20 cellular contexts compared by ENCODE assay signal in genomic region chr2:23828986-23829385, GRCh38.
DNase-seq lines count a peak whose midpoint lies in the region; ATAC-seq and TF ChIP-seq lines count a peak whose summit lies in the region.
"Had no signal": no experiment of that assay in that cellular context is flagged by ENCODE, and none has a peak within 500 bp of the region (broad histone marks: within the 10 kb centered on the region; RNA-seq: fewer than 3 reads in every experiment).

No MANE protein-coding gene starts in this region.

- WGBS in SK-N-SH (ENCODE audit: low lambda C conversion rate) = 89% methylated on average over 1 of the region's 1 CpG
- WGBS in IMR-90 (ENCODE audit: extremely low coverage in 2 of 2, insufficient read length in 1 of 2), 2 experiments = no CpG with 5 or more reads among the region's 1 CpG
- WGBS in mesendoderm (ENCODE audit: extremely low coverage, insufficient coverage, low lambda C conversion rate) = 100% methylated on average over 1 of the region's 1 CpG

- DNase-seq in SK-N-SH = no peak
- DNase-seq in IMR-90 = peak; percentile 11
- DNase-seq in choroid plexus epithelial cell (ENCODE audit: low read depth) = peak; percentile 57
- no peak for DNase-seq in osteocyte (ENCODE audit: extremely low spot score, unreplicated experiment)
- no peak for DNase-seq in NCI-H2029 (lab: John Stamatoyannopoulos, UW)
- no peak for DNase-seq in mesendoderm
- DNase-seq: 8988T; CD8-positive, alpha-beta T cell; DND-41; GOT3; MM.1S; NCI-H1930; NCI-H2171 treated with DMSO at 0.1 percent for 48 hours; NCI-H510A; RPMI8226; SJCRH30 had no signal

- no peak overlapping the region for H2BK5ac ChIP-seq in IMR-90 (ENCODE audit: low read depth, low read length, poor library complexity, severe bottlenecking)
- H2BK5ac ChIP-seq in mesendoderm (ENCODE audit: low read length) = no peak overlapping the region

- H3K4me2 ChIP-seq in SK-N-SH (no peak overlapping the region), IMR-90 (ENCODE audit: low read depth, low read length) (no peak overlapping the region), mesendoderm (ENCODE audit: low read length) (no peak overlapping the region)
- H3K4me2 ChIP-seq: KMS-11 had no signal

- H3K4me1 Mint-ChIP-seq in osteocyte (ENCODE audit: unreplicated experiment) = peaks cover 22% of the 10 kb centered on the region
- H3K4me1 Mint-ChIP-seq: B cell had no signal

- H3K79me2 ChIP-seq in SK-N-SH (ENCODE audit: insufficient read depth) = no peaks in the 10 kb centered on the region
- no peaks in the 10 kb centered on the region for H3K79me2 ChIP-seq in mesendoderm (ENCODE audit: control insufficient read depth, insufficient read depth, low read length)

- H3K27me3 ChIP-seq in SK-N-SH (ENCODE audit: insufficient read depth) (no peaks in the 10 kb centered on the region), IMR-90 (ENCODE audit: control insufficient read depth, insufficient read depth, low read length) (no peaks in the 10 kb centered on the region), mesendoderm (ENCODE audit: insufficient read depth, low read length, poor library complexity) (no peaks in the 10 kb centered on the region)
- H3K27me3 ChIP-seq: SJCRH30 had no signal

- H2AFZ ChIP-seq in SK-N-SH (ENCODE audit: low read depth) = no peak overlapping the region
- no peak overlapping the region for H2AFZ ChIP-seq in IMR-90 (replicated peaks; ENCODE audit: low read length, poor library complexity)

- no peaks in the 10 kb centered on the region for H3K9me2 ChIP-seq in SK-N-SH

- in situ Hi-C loops in IMR-90 (cut with MboI; ENCODE audit: low sequenced_read_pairs) = loop anchor here (10.0 kb wide), 1 partner anchor 246 kb away; the partner anchor contains the start of gene SF3B6

- BruUV-seq in IMR-90 (replicated peaks; lab: Mats Ljungman, UMichigan) = no TSS peak

- no peaks in the 10 kb centered on the region for H3K27me3 Mint-ChIP-seq in osteocyte (ENCODE audit: unreplicated experiment)
- H3K27me3 Mint-ChIP-seq: B cell had no signal

- no peak overlapping the region for H4K91ac ChIP-seq in IMR-90 (ENCODE audit: insufficient read depth, low read depth, low read length)

- TF ChIP-seq RAD21 in SK-N-SH (IDR thresholded peaks at IDR 0.05; ENCODE audit: low read length) (no peak), IMR-90 (IDR thresholded peaks at IDR 0.05; ENCODE audit: low read length) (no peak)

- H3K9ac ChIP-seq in SK-N-SH (no peak overlapping the region), IMR-90 (ENCODE audit: low read depth, low read length) (no peak overlapping the region), mesendoderm (ENCODE audit: low read length) (no peak overlapping the region)
- H3K9ac ChIP-seq: KMS-11 had no signal

- H2AK5ac ChIP-seq in IMR-90 (ENCODE audit: low read depth, low read length) (no peak overlapping the region), mesendoderm (ENCODE audit: low read length) (no peak overlapping the region)

- H3K9me1 ChIP-seq in IMR-90 (ENCODE audit: insufficient read depth, low read length) = peaks cover 3% of the 10 kb centered on the region; the same call in 1 of the 2 replicates

- H2BK15ac ChIP-seq in IMR-90 (ENCODE audit: low read depth, low read length) = no peak overlapping the region
- H2BK15ac ChIP-seq in mesendoderm (replicated peaks; ENCODE audit: low read depth) = no peak overlapping the region

- no peak overlapping the region for H2BK20ac ChIP-seq in IMR-90 (ENCODE audit: low read depth, low read length)

- dilution Hi-C loops in IMR-90 (cut with HindIII; ENCODE audit: low sequenced_read_pairs, unreplicated experiment) = no loop called here

- peak overlapping the region; percentile 61 for H3K27ac Mint-ChIP-seq in osteocyte (ENCODE audit: unreplicated experiment)
- H3K27ac Mint-ChIP-seq: CD8-positive, alpha-beta T cell had no signal

- H3K4me3 ChIP-seq in SK-N-SH (ENCODE audit: low read depth in 2 of 2, low read length in 1 of 2) (no peak overlapping the region), IMR-90 (ENCODE audit: insufficient read depth, low read depth, low read length) (no peak overlapping the region), choroid plexus epithelial cell (ENCODE audit: low read depth, low read length) (no peak overlapping the region), mesendoderm (ENCODE audit: low read length) (no peak overlapping the region)
- H3K4me3 ChIP-seq: SJCRH30 had no signal

- no peaks in the 10 kb centered on the region; a peak in 1 of 4 replicates for H3K4me1 ChIP-seq in SK-N-SH (ENCODE audit: control insufficient read depth in 1 of 2, insufficient read depth in 2 of 2, low read depth in 1 of 2, low read length in 1 of 2)
- H3K4me1 ChIP-seq in IMR-90 (ENCODE audit: control insufficient read depth, insufficient read depth, low read length) = peaks cover 3% of the 10 kb centered on the region; the same call in 1 of the 2 replicates
- no peaks in the 10 kb centered on the region for H3K4me1 ChIP-seq in mesendoderm (ENCODE audit: control insufficient read depth, low read depth, low read length)

- intact Hi-C loops in IMR-90 (cut with micrococcal nuclease) = no loop called here

- no peak overlapping the region for H3K4ac ChIP-seq in IMR-90 (ENCODE audit: low read depth, low read length)
- no peak overlapping the region for H3K4ac ChIP-seq in mesendoderm (ENCODE audit: low read depth, low read length)

- H4K8ac ChIP-seq in IMR-90 (ENCODE audit: low read depth in 2 of 2, low read length in 2 of 2) (no peak overlapping the region), mesendoderm (ENCODE audit: low read depth, low read length) (no peak overlapping the region)

- TF ChIP-seq CTCF in SK-N-SH (IDR thresholded peaks at IDR 0.05) = no peak
- no peak for TF ChIP-seq CTCF in IMR-90 (conservative IDR thresholded peaks at IDR 0.05; ENCODE audit: low read depth, low read length)
- no peak for TF ChIP-seq CTCF in choroid plexus epithelial cell (conservative IDR thresholded peaks at IDR 0.05; ENCODE audit: low read depth, low read length)
- TF ChIP-seq CTCF in osteocyte (IDR thresholded peaks at IDR 0.05) = no peak

- H3K18ac ChIP-seq in IMR-90 (ENCODE audit: low read depth, low read length) = no peak overlapping the region
- H3K18ac ChIP-seq in mesendoderm (ENCODE audit: low read length) = no peak overlapping the region

- peaks cover 18% of the 10 kb centered on the region for H3F3A ChIP-seq in SK-N-SH (replicated peaks; ENCODE audit: insufficient read depth)

- no peak overlapping the region for H2AK9ac ChIP-seq in IMR-90 (replicated peaks; ENCODE audit: low read depth, low read length, poor library complexity)

- H3K14ac ChIP-seq in IMR-90 (replicated peaks; ENCODE audit: low read depth, low read length) = no peak overlapping the region

- no peak overlapping the region for H3K4me3 Mint-ChIP-seq in osteocyte (ENCODE audit: unreplicated experiment)
- H3K4me3 Mint-ChIP-seq: B cell; CD8-positive, alpha-beta T cell had no signal

- no peak overlapping the region for H3K23ac ChIP-seq in IMR-90 (ENCODE audit: low read depth, low read length)
- no peak overlapping the region for H3K23ac ChIP-seq in mesendoderm (ENCODE audit: low read length)

- POLR2A ChIA-PET in SK-N-SH (lab: Yijun Ruan, JAX) (no interaction called here), IMR-90 (lab: Charles Lee; ENCODE audit: unreplicated experiment) (no interaction called here)

- no peaks in the 10 kb centered on the region for H3K9me3 Mint-ChIP-seq in osteocyte (ENCODE audit: unreplicated experiment)
- H3K9me3 Mint-ChIP-seq: CD8-positive, alpha-beta T cell had no signal

- CTCF ChIA-PET in SK-N-SH (lab: Yijun Ruan, JAX) (interaction anchor here (8.2 kb wide), 1 partner anchor 98 kb away, joined by 72 read pairs; the partner anchor contains the start of gene ATAD2B), IMR-90 (lab: Yijun Ruan, JAX) (interaction anchor here (0.6 kb wide), 1 partner anchor 1972 kb away, joined by 3 read pairs; no protein-coding TSS in a partner anchor)

- ATAC-seq in SK-N-SH treated with all-trans-retinoic acid at 6 μM for 48 hours (no peak), IMR-90 (ENCODE audit: low read depth) (0 out of 2 replicates have a peak, but pooled peaks have one; percentile 38), GM21717 (IDR thresholded peaks at IDR 0.05; ENCODE audit: unreplicated experiment) (no peak)
- ATAC-seq: CD8-positive, alpha-beta T cell had no signal

- H4K5ac ChIP-seq in IMR-90 (ENCODE audit: low read depth, low read length) (no peak overlapping the region), mesendoderm (ENCODE audit: low read length) (no peak overlapping the region)

- peaks cover 3 to 7% of the 10 kb centered on the region in 2 experiments; a peak in 3 of 4 replicates for H3K79me1 ChIP-seq in IMR-90 (ENCODE audit: low read depth in 1 of 2, low read length in 2 of 2)
- no peaks in the 10 kb centered on the region for H3K79me1 ChIP-seq in mesendoderm (ENCODE audit: low read length)

- peaks cover 6% of the 10 kb centered on the region for H3K36me3 Mint-ChIP-seq in osteocyte (ENCODE audit: unreplicated experiment)

- H2BK120ac ChIP-seq in IMR-90 (ENCODE audit: low read depth, low read length) (no peak overlapping the region), mesendoderm (ENCODE audit: low read depth, low read length) (no peak overlapping the region)

- H4K20me1 ChIP-seq in SK-N-SH (ENCODE audit: insufficient read depth) = no peaks in the 10 kb centered on the region
- H4K20me1 ChIP-seq in IMR-90 (ENCODE audit: insufficient read depth, low read length) = no peaks in the 10 kb centered on the region

- H3K9me3 ChIP-seq in SK-N-SH = no peaks in the 10 kb centered on the region
- no peaks in the 10 kb centered on the region for H3K9me3 ChIP-seq in IMR-90 (ENCODE audit: control insufficient read depth, insufficient read depth, low read length)
- H3K9me3 ChIP-seq: SJCRH30 had no signal

- H3K56ac ChIP-seq in IMR-90 (ENCODE audit: extremely low read depth, insufficient read depth, low read length) = no peak overlapping the region
- H3K56ac ChIP-seq in mesendoderm (ENCODE audit: low read length) = no peak overlapping the region

- H3K36me3 ChIP-seq in SK-N-SH (replicated peaks in 1 of 2; ENCODE audit: control insufficient read depth in 1 of 2, insufficient read depth in 2 of 2, low read length in 1 of 2) (peaks cover 3 to 8% of the 10 kb centered on the region in 2 experiments), IMR-90 (ENCODE audit: control insufficient read depth, insufficient read depth, low read length) (0 out of 2 replicates have a peak, but pooled peaks cover 1% of the 10 kb centered on the region), mesendoderm (ENCODE audit: control insufficient read depth, insufficient read depth, low read length) (no peaks in the 10 kb centered on the region)

- TF ChIP-seq POLR2A in IMR-90 (IDR thresholded peaks at IDR 0.05; ENCODE audit: low read depth, low read length) = no peak

- H3K27ac ChIP-seq in SK-N-SH (ENCODE audit: low read depth in 2 of 2, low read length in 1 of 2) (no peak overlapping the region), IMR-90 (ENCODE audit: insufficient read depth, low read length) (no peak overlapping the region), mesendoderm (ENCODE audit: low read depth, low read length) (no peak overlapping the region)
- H3K27ac ChIP-seq: KMS-11, SJCRH30 had no signal

- TF ChIP-seq EP300 in SK-N-SH (IDR thresholded peaks at IDR 0.05; ENCODE audit: borderline replicate concordance in 1 of 2, low read depth in 1 of 2, low read length in 1 of 2) = no peak

TF ChIP-seq in SK-N-SH, 30 proteins besides CTCF, POLR2A, EP300 and RAD21 (continues in another document):
- no peak for TF ChIP-seq JUND (IDR thresholded peaks at IDR 0.05)

TF ChIP-seq in IMR-90, 13 proteins besides CTCF, POLR2A, EP300 and RAD21 (continues in another document):
- TF ChIP-seq RFX5 (IDR thresholded peaks at IDR 0.05; ENCODE audit: low read depth, low read length) (no peak), CEBPB (IDR thresholded peaks at IDR 0.05; ENCODE audit: low read depth, low read length) (no peak)

Comparison
In these comparisons a context has a peak if more than half of its experiments do, and no peak if none do; other contexts are left out.
1. DNase-seq: peak in IMR-90 (single experiment) and choroid plexus epithelial cell (single experiment); none in SK-N-SH (single experiment), osteocyte (single experiment), NCI-H2029 (single experiment) and mesendoderm (single experiment).